In the genomic region with DNA sequence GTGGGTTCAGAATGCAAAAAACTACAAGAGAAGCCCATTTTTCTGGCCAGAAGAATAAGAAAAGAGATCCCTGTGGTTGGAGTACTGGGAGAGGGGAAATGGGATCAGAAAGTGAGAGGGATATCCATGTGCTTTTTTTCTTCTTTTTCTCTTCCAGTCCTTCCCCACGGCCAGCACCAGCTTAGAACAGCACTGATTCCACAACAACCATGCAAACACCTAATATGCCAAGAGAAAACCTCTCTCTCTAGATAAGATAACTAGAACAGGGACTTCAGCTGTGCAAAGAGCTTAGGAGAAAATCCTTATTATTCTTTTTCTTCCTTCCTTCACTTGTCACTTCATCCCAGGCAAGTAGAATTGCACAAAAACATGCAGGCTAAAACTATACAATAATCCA, we compare ENCODE assay signal across 16 cellular contexts.
"Had no signal": no experiment of that assay in that cellular context is flagged by ENCODE, and none has a peak within 500 bp of the region (broad histone marks: within the 10 kb centered on the region; RNA-seq: fewer than 3 reads in every experiment).

No MANE protein-coding gene starts in this region.

- H3K9me3 Mint-ChIP-seq: activated CD4-positive, alpha-beta T cell treated with anti-CD3 and anti-CD28 coated beads, Interleukin-2, amount 10 ng/mL, durations not matched to agents 7 days and 5 days; activated T-helper 1 cell treated with anti-CD3 and anti-CD28 coated beads, Interleukin-12 subunit alpha, Interleukin-12 subunit beta, Interleukin-2, Interleukin-4 antibody, amounts not matched to agents 30 ng/mL and 10 ng/mL and 1 ng/mL, durations not matched to agents 14 hours and 24 hours and 36 hours; natural killer cell; stimulated activated naive CD8-positive, alpha-beta T cell treated with anti-CD3 and anti-CD28 coated beads, Interleukin-15, amount 100 ng/mL, for 72 hours had no signal

- H3K27ac Mint-ChIP-seq: activated CD4-positive, alpha-beta T cell treated with anti-CD3 and anti-CD28 coated beads, Interleukin-2, amount 10 ng/mL, durations not matched to agents 7 days and 5 days; activated T-helper 1 cell treated with anti-CD3 and anti-CD28 coated beads, Interleukin-12 subunit alpha, Interleukin-12 subunit beta, Interleukin-2, Interleukin-4 antibody, amounts not matched to agents 30 ng/mL and 10 ng/mL and 1 ng/mL, durations not matched to agents 14 hours and 24 hours and 36 hours; natural killer cell; progenitor cell of endocrine pancreas; stimulated activated naive CD8-positive, alpha-beta T cell treated with anti-CD3 and anti-CD28 coated beads, Interleukin-15, amount 100 ng/mL, for 72 hours had no signal

- H3K36me3 ChIP-seq: left ventricle myocardium inferior, spleen had no signal

- H3K27ac ChIP-seq: left ventricle myocardium inferior, spleen had no signal

- H3K27me3 Mint-ChIP-seq: activated CD4-positive, alpha-beta T cell treated with anti-CD3 and anti-CD28 coated beads, Interleukin-2, amount 10 ng/mL, durations not matched to agents 7 days and 5 days; progenitor cell of endocrine pancreas; stimulated activated naive CD8-positive, alpha-beta T cell treated with anti-CD3 and anti-CD28 coated beads, Interleukin-15, amount 100 ng/mL, for 72 hours had no signal

- H3K4me3 Mint-ChIP-seq: activated CD4-positive, alpha-beta T cell treated with anti-CD3 and anti-CD28 coated beads, Interleukin-2, amount 10 ng/mL, durations not matched to agents 7 days and 5 days; activated T-helper 1 cell treated with anti-CD3 and anti-CD28 coated beads, Interleukin-12 subunit alpha, Interleukin-12 subunit beta, Interleukin-2, Interleukin-4 antibody, amounts not matched to agents 30 ng/mL and 10 ng/mL and 1 ng/mL, durations not matched to agents 14 hours and 24 hours and 36 hours; natural killer cell; stimulated activated naive CD8-positive, alpha-beta T cell treated with anti-CD3 and anti-CD28 coated beads, Interleukin-15, amount 100 ng/mL, for 72 hours had no signal

- H3K4me3 ChIP-seq: left ventricle myocardium inferior, mucosa of descending colon, spleen had no signal

- ATAC-seq: mucosa of descending colon; natural killer cell; sciatic nerve; stimulated activated naive CD8-positive, alpha-beta T cell treated with anti-CD3 and anti-CD28 coated beads, Interleukin-15, amount 100 ng/mL, for 72 hours had no signal

- H3K27me3 ChIP-seq: spleen had no signal

- FAIRE-seq: colon, endothelial cell of umbilical vein had no signal

- H3K36me3 Mint-ChIP-seq: natural killer cell had no signal

- H3K9me3 ChIP-seq: left ventricle myocardium inferior, mucosa of descending colon, spleen had no signal

- DNase-seq: activated CD4-positive, alpha-beta T cell treated with anti-CD3 and anti-CD28 coated beads, Interleukin-2, amount 10 ng/mL, durations not matched to agents 7 days and 5 days; activated CD8-positive, alpha-beta memory T cell treated with anti-CD3 and anti-CD28 coated beads for 24 hours; activated naive CD4-positive, alpha-beta T cell treated with Interleukin-2 at 50 U/mL for 16 hours; foreskin fibroblast; left ventricle myocardium inferior; mucosa of descending colon; natural killer cell; occipital lobe; spleen; stimulated activated naive CD8-positive, alpha-beta T cell treated with anti-CD3 and anti-CD28 coated beads, Interleukin-15, amount 100 ng/mL, for 72 hours; T-helper 9 cell had no signal
